In the genomic region with DNA sequence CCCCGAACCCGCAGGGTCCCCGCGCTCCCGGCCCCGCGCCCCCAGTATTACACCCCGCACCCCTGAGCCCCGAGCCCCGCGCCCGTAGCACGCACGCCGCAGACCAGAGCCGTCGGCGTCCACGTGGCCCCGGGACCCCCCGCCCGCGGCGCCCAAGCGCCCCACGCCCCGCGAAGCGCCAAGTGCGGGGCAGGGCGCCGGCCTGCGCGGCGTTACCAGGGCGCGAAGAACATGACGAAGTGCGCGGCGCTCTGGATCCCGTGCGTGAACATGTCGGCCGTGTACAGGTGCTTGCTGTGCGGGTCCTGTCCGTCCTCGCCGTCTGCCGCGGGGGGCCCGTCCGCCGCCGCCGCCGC, we compare ENCODE assay signal across 8 cellular contexts. TPM values are rescaled to one million over a fixed set of nuclear protein-coding genes. Genes with fewer than 3 reads are reported as not detected.
DNase-seq lines count a peak whose midpoint lies in the region; ATAC-seq and TF ChIP-seq lines count a peak whose summit lies in the region.

No MANE protein-coding gene starts in this region.

- no peaks in the 10 kb centered on the region for H3K36me3 Mint-ChIP-seq in dendritic cell treated with granulocyte-macrophage colony-stimulating factor and Interleukin-4, amounts not matched to agents 40 ng/mL and 50 ng/mL, for 4 days (ENCODE audit: low read depth)
- H3K36me3 Mint-ChIP-seq in natural killer cell treated with Interleukin-12 subunit alpha and Interleukin-12 subunit beta and Interleukin-15 and Interleukin-18, amount 100 ng/mL, for 72 hours = no peaks in the 10 kb centered on the region
- H3K36me3 Mint-ChIP-seq in progenitor cell of endocrine pancreas (ENCODE audit: insufficient read depth) = peaks cover 1% of the 10 kb centered on the region

- peaks cover 3% of the 10 kb centered on the region for H3K27me3 Mint-ChIP-seq in dendritic cell treated with granulocyte-macrophage colony-stimulating factor and Interleukin-4, amounts not matched to agents 40 ng/mL and 50 ng/mL, for 4 days
- H3K27me3 Mint-ChIP-seq in natural killer cell treated with Interleukin-12 subunit alpha and Interleukin-12 subunit beta and Interleukin-15 and Interleukin-18, amount 100 ng/mL, for 72 hours = no peaks in the 10 kb centered on the region
- peaks cover 27% of the 10 kb centered on the region for H3K27me3 Mint-ChIP-seq in progenitor cell of endocrine pancreas

- DNase-seq in activated effector memory CD4-positive, alpha-beta T cell treated with anti-CD3 and anti-CD28 coated beads, Interleukin-2, amount 50 U/mL, for 16 hours = peak; percentile 68
- DNase-seq in activated effector memory CD4-positive, alpha-beta T cell treated with Interleukin-2 at 50 U/mL for 16 hours = no peak
- no peak for DNase-seq in natural killer cell treated with Interleukin-12 subunit alpha and Interleukin-12 subunit beta and Interleukin-15 and Interleukin-18, amount 100 ng/mL, for 72 hours (ENCODE audit: low spot score)
- DNase-seq in DMS79 (lab: John Stamatoyannopoulos, UW) (no peak), progenitor cell of endocrine pancreas (ENCODE audit: low spot score, unreplicated experiment) (no peak), NOMO-1 treated with dmso at 0.1 percent for 144 hours (lab: John Stamatoyannopoulos, UW; ENCODE audit: unreplicated experiment) (no peak)

- peak overlapping the region; percentile 37 for H3K4me3 Mint-ChIP-seq in dendritic cell treated with granulocyte-macrophage colony-stimulating factor and Interleukin-4, amounts not matched to agents 40 ng/mL and 50 ng/mL, for 4 days
- no peak overlapping the region for H3K4me3 Mint-ChIP-seq in natural killer cell treated with Interleukin-12 subunit alpha and Interleukin-12 subunit beta and Interleukin-15 and Interleukin-18, amount 100 ng/mL, for 72 hours
- no peak overlapping the region for H3K4me3 Mint-ChIP-seq in progenitor cell of endocrine pancreas (ENCODE audit: low read depth)

- no peaks in the 10 kb centered on the region for H3K9me3 Mint-ChIP-seq in dendritic cell treated with granulocyte-macrophage colony-stimulating factor and Interleukin-4, amounts not matched to agents 40 ng/mL and 50 ng/mL, for 4 days
- H3K9me3 Mint-ChIP-seq in natural killer cell treated with Interleukin-12 subunit alpha and Interleukin-12 subunit beta and Interleukin-15 and Interleukin-18, amount 100 ng/mL, for 72 hours = no peaks in the 10 kb centered on the region
- H3K9me3 Mint-ChIP-seq in progenitor cell of endocrine pancreas (ENCODE audit: low read depth) = no peaks in the 10 kb centered on the region

- no peak overlapping the region for H3K27ac Mint-ChIP-seq in dendritic cell treated with granulocyte-macrophage colony-stimulating factor and Interleukin-4, amounts not matched to agents 40 ng/mL and 50 ng/mL, for 4 days
- H3K27ac Mint-ChIP-seq in natural killer cell treated with Interleukin-12 subunit alpha and Interleukin-12 subunit beta and Interleukin-15 and Interleukin-18, amount 100 ng/mL, for 72 hours = no peak overlapping the region
- H3K27ac Mint-ChIP-seq in progenitor cell of endocrine pancreas = no peak overlapping the region

- intact Hi-C loops in dendritic cell treated with granulocyte-macrophage colony-stimulating factor and Interleukin-4, amounts not matched to agents 40 ng/mL and 50 ng/mL, for 4 days (cut with micrococcal nuclease) = no loop called here

- H3K4me1 Mint-ChIP-seq in dendritic cell treated with granulocyte-macrophage colony-stimulating factor and Interleukin-4, amounts not matched to agents 40 ng/mL and 50 ng/mL, for 4 days (ENCODE audit: low read depth) = peaks cover 13% of the 10 kb centered on the region
- peaks cover 9 to 10% of the 10 kb centered on the region in 2 donors for H3K4me1 Mint-ChIP-seq in natural killer cell treated with Interleukin-12 subunit alpha and Interleukin-12 subunit beta and Interleukin-15 and Interleukin-18, amount 100 ng/mL, for 72 hours (ENCODE audit: low read depth in 2 of 2)
- H3K4me1 Mint-ChIP-seq in progenitor cell of endocrine pancreas (ENCODE audit: low read depth) = peaks cover 5% of the 10 kb centered on the region

- ATAC-seq in HG03196 (IDR thresholded peaks at IDR 0.05; ENCODE audit: unreplicated experiment) = peak; percentile 12
- ATAC-seq in natural killer cell treated with Interleukin-12 subunit alpha and Interleukin-12 subunit beta and Interleukin-15 and Interleukin-18, amount 100 ng/mL, for 72 hours = peak; percentile 54 to 60

- TF ChIP-seq CTCF in progenitor cell of endocrine pancreas (IDR thresholded peaks at IDR 0.05; ENCODE audit: unreplicated experiment) = no peak

RNA-seq across cellular contexts. Expression of gene TXNDC5, which starts 0.3 kb away (rescaled TPM):
- total RNA-seq in natural killer cell treated with Interleukin-12 subunit alpha and Interleukin-12 subunit beta and Interleukin-15 and Interleukin-18, amount 100 ng/mL, for 72 hours = 100 to 1,000 TPM in 1 of 2 donors, 10 to 100 TPM in 1; 54.9 to 110 TPM
- 71.6 and 86.6 TPM in 2 replicates for total RNA-seq in progenitor cell of endocrine pancreas
